8 cellular contexts compared by ENCODE assay signal in genomic region chr9:131773911-131774379, GRCh38. TPM values are rescaled to one million over a fixed set of nuclear protein-coding genes. Genes with fewer than 3 reads are reported as not detected.
DNase-seq lines count a peak whose midpoint lies in the region; ATAC-seq and TF ChIP-seq lines count a peak whose summit lies in the region.

No MANE protein-coding gene starts in this region.

- H3K36me3 Mint-ChIP-seq in CD8-positive, alpha-beta T cell = no peaks in the 10 kb centered on the region
- no peaks in the 10 kb centered on the region for H3K36me3 Mint-ChIP-seq in WTC11

- peak in 5 of 7 experiments; percentile 2 to 56 (median 22) for DNase-seq in CD8-positive, alpha-beta T cell
- DNase-seq in HS-27A (ENCODE audit: low read depth) (peak; percentile 12), WTC11 (ENCODE audit: low spot score) (peak; percentile 67), germinal center (ENCODE audit: low spot score) (peak; percentile 40), retina (peak; percentile 58), cerebellar nuclear complex (lab: John Stamatoyannopoulos, UW) (no peak)

- intact Hi-C loops in CD8-positive, alpha-beta T cell (cut with DNase I, micrococcal nuclease) = loop anchor here in 1 of 2 experiments (1.0 kb wide), 1 partner anchor 25 kb away; no protein-coding TSS in a partner anchor

- POLR2A ChIA-PET in CD8-positive, alpha-beta T cell (lab: Charles Lee) = no interaction called here
- POLR2A ChIA-PET in WTC11 (lab: Charles Lee) = no interaction called here

- no peak overlapping the region for H3K4me3 Mint-ChIP-seq in CD8-positive, alpha-beta T cell
- no peak overlapping the region for H3K4me3 Mint-ChIP-seq in WTC11

- no peaks in the 10 kb centered on the region for H3K9me3 Mint-ChIP-seq in CD8-positive, alpha-beta T cell
- H3K9me3 Mint-ChIP-seq in WTC11 = peaks cover 5% of the 10 kb centered on the region

- no peak overlapping the region for H3K27ac Mint-ChIP-seq in CD8-positive, alpha-beta T cell
- H3K27ac Mint-ChIP-seq in WTC11 = no peak overlapping the region

- no peaks in the 10 kb centered on the region for H3K4me1 Mint-ChIP-seq in CD8-positive, alpha-beta T cell (ENCODE audit: low read depth)
- H3K4me1 Mint-ChIP-seq in WTC11 = no peaks in the 10 kb centered on the region

- no peak for ATAC-seq in CD8-positive, alpha-beta T cell
- ATAC-seq in WTC11 = peak; percentile 82
- no peak for ATAC-seq in GM21825 (IDR thresholded peaks at IDR 0.05; ENCODE audit: unreplicated experiment)
- no peak for ATAC-seq in HG03108 (IDR thresholded peaks at IDR 0.05; ENCODE audit: unreplicated experiment)

- peaks cover 27% of the 10 kb centered on the region for H3K27me3 Mint-ChIP-seq in CD8-positive, alpha-beta T cell (ENCODE audit: low read depth)
- H3K27me3 Mint-ChIP-seq in WTC11 (ENCODE audit: low read depth) = peaks cover under 1% of the 10 kb centered on the region; the same call in 1 of the 2 replicates

- no peaks in the 10 kb centered on the region for H3K9me3 ChIP-seq in CD8-positive, alpha-beta T cell (ENCODE audit: low read length)

- no peaks in the 10 kb centered on the region for H3K4me1 ChIP-seq in CD8-positive, alpha-beta T cell (ENCODE audit: insufficient read depth, low read length)

- TF ChIP-seq CTCF in CD8-positive, alpha-beta T cell (IDR thresholded peaks at IDR 0.05) = no peak
- TF ChIP-seq CTCF in WTC11 (IDR thresholded peaks at IDR 0.05) = no peak

- CTCF ChIA-PET in CD8-positive, alpha-beta T cell (lab: Charles Lee) = interaction anchor here (0.9 kb wide), 1 partner anchor 462 kb away, joined by 3 read pairs; no protein-coding TSS in a partner anchor
- CTCF ChIA-PET in WTC11 (lab: Charles Lee) = interaction anchor here (0.6 to 1.4 kb wide), 3 partner anchors 17 to 479 kb away, joined by 3 to 4 read pairs (median 3); no protein-coding TSS in a partner anchor

- H3K4me3 ChIP-seq in CD8-positive, alpha-beta T cell (ENCODE audit: low read depth, low read length) = no peak overlapping the region

- no peaks in the 10 kb centered on the region for H3K27me3 ChIP-seq in CD8-positive, alpha-beta T cell (ENCODE audit: insufficient read depth, low read length)

- no peaks in the 10 kb centered on the region for H3K36me3 ChIP-seq in CD8-positive, alpha-beta T cell (ENCODE audit: insufficient read depth, low read length)

- no peak overlapping the region for H3K27ac ChIP-seq in CD8-positive, alpha-beta T cell (ENCODE audit: low read depth, low read length)

TF ChIP-seq in WTC11, 78 proteins besides CTCF, POLR2A, EP300 and RAD21 (continues in another document):
- TF ChIP-seq, protein P1, sequence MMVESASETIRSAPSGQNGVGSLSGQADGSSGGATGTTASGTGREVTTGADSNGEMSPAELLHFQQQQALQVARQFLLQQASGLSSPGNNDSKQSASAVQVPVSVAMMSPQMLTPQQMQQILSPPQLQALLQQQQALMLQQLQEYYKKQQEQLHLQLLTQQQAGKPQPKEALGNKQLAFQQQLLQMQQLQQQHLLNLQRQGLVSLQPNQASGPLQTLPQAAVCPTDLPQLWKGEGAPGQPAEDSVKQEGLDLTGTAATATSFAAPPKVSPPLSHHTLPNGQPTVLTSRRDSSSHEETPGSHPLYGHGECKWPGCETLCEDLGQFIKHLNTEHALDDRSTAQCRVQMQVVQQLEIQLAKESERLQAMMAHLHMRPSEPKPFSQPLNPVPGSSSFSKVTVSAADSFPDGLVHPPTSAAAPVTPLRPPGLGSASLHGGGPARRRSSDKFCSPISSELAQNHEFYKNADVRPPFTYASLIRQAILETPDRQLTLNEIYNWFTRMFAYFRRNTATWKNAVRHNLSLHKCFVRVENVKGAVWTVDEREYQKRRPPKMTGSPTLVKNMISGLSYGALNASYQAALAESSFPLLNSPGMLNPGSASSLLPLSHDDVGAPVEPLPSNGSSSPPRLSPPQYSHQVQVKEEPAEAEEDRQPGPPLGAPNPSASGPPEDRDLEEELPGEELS (CRISPR knock-in tag; IDR thresholded peaks at IDR 0.05) = peak; percentile 64; the same call in 1 of the 2 replicates
- TF ChIP-seq OVOL2 (CRISPR knock-in tag; IDR thresholded peaks at IDR 0.05; ENCODE audit: borderline replicate concordance) (no peak), PRDM15 (CRISPR knock-in tag; IDR thresholded peaks at IDR 0.05) (0 out of 2 replicates have a peak, but pooled peaks have one; percentile 11), NFATC4 (CRISPR knock-in tag; IDR thresholded peaks at IDR 0.05) (no peak), ZNF416 (CRISPR knock-in tag; IDR thresholded peaks at IDR 0.05) (no peak), ATF1 (CRISPR knock-in tag; IDR thresholded peaks at IDR 0.05) (no peak), NR1H2 (CRISPR knock-in tag; IDR thresholded peaks at IDR 0.05) (no peak)
- TF ChIP-seq, protein P2, sequence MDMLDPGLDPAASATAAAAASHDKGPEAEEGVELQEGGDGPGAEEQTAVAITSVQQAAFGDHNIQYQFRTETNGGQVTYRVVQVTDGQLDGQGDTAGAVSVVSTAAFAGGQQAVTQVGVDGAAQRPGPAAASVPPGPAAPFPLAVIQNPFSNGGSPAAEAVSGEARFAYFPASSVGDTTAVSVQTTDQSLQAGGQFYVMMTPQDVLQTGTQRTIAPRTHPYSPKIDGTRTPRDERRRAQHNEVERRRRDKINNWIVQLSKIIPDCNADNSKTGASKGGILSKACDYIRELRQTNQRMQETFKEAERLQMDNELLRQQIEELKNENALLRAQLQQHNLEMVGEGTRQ (CRISPR knock-in tag; IDR thresholded peaks at IDR 0.05) = peak; percentile 79
- TF ChIP-seq, protein P3, sequence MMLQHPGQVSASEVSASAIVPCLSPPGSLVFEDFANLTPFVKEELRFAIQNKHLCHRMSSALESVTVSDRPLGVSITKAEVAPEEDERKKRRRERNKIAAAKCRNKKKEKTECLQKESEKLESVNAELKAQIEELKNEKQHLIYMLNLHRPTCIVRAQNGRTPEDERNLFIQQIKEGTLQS (CRISPR knock-in tag; conservative IDR thresholded peaks at IDR 0.05) = no peak
- TF ChIP-seq, protein P4, sequence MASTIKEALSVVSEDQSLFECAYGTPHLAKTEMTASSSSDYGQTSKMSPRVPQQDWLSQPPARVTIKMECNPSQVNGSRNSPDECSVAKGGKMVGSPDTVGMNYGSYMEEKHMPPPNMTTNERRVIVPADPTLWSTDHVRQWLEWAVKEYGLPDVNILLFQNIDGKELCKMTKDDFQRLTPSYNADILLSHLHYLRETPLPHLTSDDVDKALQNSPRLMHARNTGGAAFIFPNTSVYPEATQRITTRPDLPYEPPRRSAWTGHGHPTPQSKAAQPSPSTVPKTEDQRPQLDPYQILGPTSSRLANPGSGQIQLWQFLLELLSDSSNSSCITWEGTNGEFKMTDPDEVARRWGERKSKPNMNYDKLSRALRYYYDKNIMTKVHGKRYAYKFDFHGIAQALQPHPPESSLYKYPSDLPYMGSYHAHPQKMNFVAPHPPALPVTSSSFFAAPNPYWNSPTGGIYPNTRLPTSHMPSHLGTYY (CRISPR knock-in tag; IDR thresholded peaks at IDR 0.05) = no peak
- TF ChIP-seq, protein P5, sequence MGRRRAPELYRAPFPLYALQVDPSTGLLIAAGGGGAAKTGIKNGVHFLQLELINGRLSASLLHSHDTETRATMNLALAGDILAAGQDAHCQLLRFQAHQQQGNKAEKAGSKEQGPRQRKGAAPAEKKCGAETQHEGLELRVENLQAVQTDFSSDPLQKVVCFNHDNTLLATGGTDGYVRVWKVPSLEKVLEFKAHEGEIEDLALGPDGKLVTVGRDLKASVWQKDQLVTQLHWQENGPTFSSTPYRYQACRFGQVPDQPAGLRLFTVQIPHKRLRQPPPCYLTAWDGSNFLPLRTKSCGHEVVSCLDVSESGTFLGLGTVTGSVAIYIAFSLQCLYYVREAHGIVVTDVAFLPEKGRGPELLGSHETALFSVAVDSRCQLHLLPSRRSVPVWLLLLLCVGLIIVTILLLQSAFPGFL (CRISPR knock-in tag; IDR thresholded peaks at IDR 0.05; ENCODE audit: borderline replicate concordance) = no peak

RNA-seq across cellular contexts. Expression of gene RAPGEF1, which starts 34.1 kb away (rescaled TPM):
- total RNA-seq in CD8-positive, alpha-beta T cell = 100 to 1,000 TPM; 127 to 130 TPM
- 57.9 to 66.2 TPM (median 65.7 TPM) in 3 replicates for total RNA-seq in WTC11 (2021)

Comparison
In these comparisons a context has a peak if more than half of its experiments do, and no peak if none do; other contexts are left out.
1. DNase-seq: peak in CD8-positive, alpha-beta T cell (5 of 7), HS-27A (single experiment), WTC11 (single experiment), germinal center (single experiment) and retina (single experiment); none in cerebellar nuclear complex (0 of 2).